ENCODE assay signal across 15 cellular contexts in the genomic region with DNA sequence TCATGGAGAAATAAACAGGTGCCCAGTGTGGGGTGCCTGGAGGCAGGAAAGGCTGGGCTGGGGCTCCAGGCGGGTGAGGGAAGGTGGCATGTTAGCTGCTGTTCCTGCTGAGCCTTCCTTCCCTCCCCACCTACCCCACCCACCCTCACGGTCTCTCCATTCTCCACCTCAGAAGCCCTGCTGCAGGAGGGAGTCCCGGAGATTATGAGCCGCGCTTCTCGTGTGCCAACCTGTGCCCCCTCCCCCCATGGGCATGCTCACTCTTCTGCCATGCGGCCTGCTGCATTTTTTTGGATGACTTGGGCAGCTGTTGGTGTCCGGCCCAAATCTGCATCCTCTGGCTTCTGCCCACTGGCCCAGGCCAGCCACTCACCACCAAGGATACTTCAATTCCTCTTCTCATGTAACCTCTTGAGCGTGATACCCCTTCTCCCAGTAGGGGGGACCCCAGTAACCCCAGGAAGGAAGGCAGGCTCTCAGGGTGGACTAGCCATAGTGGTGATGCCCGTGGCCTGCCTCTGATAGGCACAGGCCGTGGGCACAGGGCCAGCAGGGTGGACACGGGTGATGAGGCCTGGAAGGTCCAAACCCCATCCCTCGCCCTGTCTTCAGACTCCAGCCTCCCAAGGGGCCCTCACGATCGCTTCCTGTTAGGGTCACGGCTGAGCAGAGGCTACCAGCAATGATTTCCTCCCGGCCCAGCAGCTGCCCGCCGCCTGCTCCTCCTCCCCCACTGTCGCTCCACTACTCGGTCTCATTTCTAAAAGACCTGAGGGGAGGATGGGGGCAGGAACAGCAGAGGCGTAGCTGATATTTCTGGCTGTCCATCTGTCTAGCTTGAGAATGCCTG. TPM values are rescaled to one million over a fixed set of nuclear protein-coding genes. Genes with fewer than 3 reads are reported as not detected.
DNase-seq lines count a peak whose midpoint lies in the region; ATAC-seq, FAIRE-seq and TF ChIP-seq lines count a peak whose summit lies in the region.
"Had no signal": no experiment of that assay in that cellular context is flagged by ENCODE, and none has a peak within 500 bp of the region (broad histone marks: within the 10 kb centered on the region; RNA-seq: fewer than 3 reads in every experiment).

No MANE protein-coding gene starts in this region.

- in situ Hi-C loops in K562 (cut with MboI) = no loop called here

- H3K4me2 ChIP-seq in K562 (ENCODE audit: insufficient read depth, low read length) = no peak overlapping the region

- TF ChIP-seq EP300 in K562 (IDR thresholded peaks at IDR 0.05; ENCODE audit: low read length) (no peak), stomach (IDR thresholded peaks at IDR 0.05) (no peak)

- CTCF ChIA-PET in K562 (lab: Yijun Ruan, JAX; ENCODE audit: low intra/inter-chr PET ratio) = no interaction called here

- H3K36me3 ChIP-seq in K562 (ENCODE audit: control insufficient read depth, insufficient read depth, low read length) (no peaks in the 10 kb centered on the region), stomach (no peaks in the 10 kb centered on the region)

- peaks cover 4% of the 10 kb centered on the region; the same call in 1 of the 2 replicates for H4K20me1 ChIP-seq in K562 (replicated peaks; ENCODE audit: control insufficient read depth, insufficient read depth, low read length)

- ATAC-seq in K562 (no peak), left lobe of liver (peak; percentile 33)
- ATAC-seq: Panc1, psoas muscle had no signal

- POLR2A ChIA-PET in K562 (lab: Yijun Ruan, JAX) = interaction anchor here (0.7 to 2.4 kb wide), 4 partner anchors 10 to 1089 kb away, joined by 4 to 13 read pairs (median 8); no protein-coding TSS in a partner anchor

- TF ChIP-seq RAD21 in K562 (CRISPR knock-in tag; conservative IDR thresholded peaks at IDR 0.05 in 1 of 2, IDR thresholded peaks at IDR 0.05 in 1 of 2) = 0 out of 4 replicates have a peak, but pooled peaks of 1 of the 2 experiments have one; percentile 3

- intact Hi-C loops in K562 (cut with micrococcal nuclease) = no loop called here
- intact Hi-C loops in stomach (cut with DNase I; ENCODE audit: low total_unique reads) = no loop called here

- no peak overlapping the region for H3K9ac ChIP-seq in K562 (ENCODE audit: insufficient read depth in 1 of 2, low read depth in 2 of 2, low read length in 2 of 2)

- H3K9me1 ChIP-seq in K562 (ENCODE audit: control insufficient read depth, insufficient read depth, low read length) = no peaks in the 10 kb centered on the region

- 52% methylated on average over 21 of the region's 22 CpGs for WGBS in K562 (ENCODE audit: insufficient coverage, low coverage, missing lambda C conversion rate)
- 70 to 88% (median 83%) methylated on average over 20 to 22 of the region's 22 CpGs for WGBS in stomach, 5 donors

- no TSS peak for BruUV-seq in K562 (replicated peaks; lab: Mats Ljungman, UMichigan)

- no peak for TF ChIP-seq POLR2A in K562 (conservative IDR thresholded peaks at IDR 0.05)
- no peak for TF ChIP-seq POLR2A in stomach (IDR thresholded peaks at IDR 0.05)

- no peak overlapping the region for H3K27ac ChIP-seq in K562 (ENCODE audit: extremely low read depth, low read depth, low read length)
- H3K27ac ChIP-seq in stomach = peak overlapping the region in 3 of 5 donors; percentile 23 to 57 (median 43)
- H3K27ac ChIP-seq: psoas muscle had no signal

- H2AFZ ChIP-seq in K562 (ENCODE audit: low read depth, low read length) = no peak overlapping the region

- peaks cover 0 to 4% of the 10 kb centered on the region in 2 experiments; a peak in 2 of 5 replicates for H3K27me3 ChIP-seq in K562 (ENCODE audit: control insufficient read depth in 2 of 2, insufficient read depth in 2 of 2, low read length in 2 of 2)
- H3K27me3 ChIP-seq in stomach = no peaks in the 10 kb centered on the region

- H3K4me1 ChIP-seq in K562 (replicated peaks in 1 of 2; ENCODE audit: control insufficient read depth in 2 of 2, insufficient read depth in 2 of 2, low read length in 2 of 2) (peaks cover 33 to 40% of the 10 kb centered on the region in 2 experiments), stomach (peaks cover 25 to 61% (median 49%) of the 10 kb centered on the region in 4 donors)

- no peak for FAIRE-seq in K562 (lab: Jason Lieb, UNC)
- FAIRE-seq: G401.6 had no signal

- H3K4me3 ChIP-seq in K562 (no peak overlapping the region), stomach (no peak overlapping the region)
- H3K4me3 ChIP-seq: psoas muscle had no signal

- no peak for TF ChIP-seq CTCF in K562 (IDR thresholded peaks at IDR 0.05 in 2 of 3, conservative IDR thresholded peaks at IDR 0.05 in 1 of 3; ENCODE audit: insufficient read depth in 2 of 3, low read depth in 1 of 3, low read length in 3 of 3)
- TF ChIP-seq CTCF in stomach (IDR thresholded peaks at IDR 0.05) = no peak

- H3K9me3 ChIP-seq in K562 (replicated peaks; ENCODE audit: control insufficient read depth, insufficient read depth, low read depth, low read length) (no peaks in the 10 kb centered on the region), stomach (no peaks in the 10 kb centered on the region)
- H3K9me3 ChIP-seq: psoas muscle had no signal

- no peaks in the 10 kb centered on the region for H3K79me2 ChIP-seq in K562 (ENCODE audit: control insufficient read depth, insufficient read depth, low read length)

- DNase-seq in NCI-H69 (lab: John Stamatoyannopoulos, UW) (peak; percentile 38), K562 (ENCODE audit: extremely low read depth in 1 of 4, low spot score in 3 of 4) (no peak), left lobe of liver (ENCODE audit: low spot score) (no peak), stomach (no peak), HuH-7 (ENCODE audit: low spot score) (no peak), NCI-H510A treated with DMSO at 0.1 percent for 48 hours (lab: John Stamatoyannopoulos, UW) (no peak)
- no peak for DNase-seq in effector CD8-positive, alpha-beta T cell (lab: John Stamatoyannopoulos, UW)
- no peak for DNase-seq in activated CD4-positive, alpha-beta T cell treated with anti-CD3 and anti-CD28 coated beads for 1 hour
- DNase-seq: activated CD4-positive, alpha-beta T cell treated with anti-CD3 and anti-CD28 coated beads, Interleukin-2, amount 50 U/mL, for 4 hours; CD4-positive, alpha-beta T cell; KG1; NCI-H146 had no signal

TF ChIP-seq in K562, 482 proteins besides CTCF, POLR2A, EP300 and RAD21 (continues in another document):
- TF ChIP-seq POLR2B (IDR thresholded peaks at IDR 0.05; ENCODE audit: low read depth, partially characterized antibody) (no peak), RB1 (IDR thresholded peaks at IDR 0.05; ENCODE audit: low read depth) (no peak), BCL6 (CRISPR knock-in tag; IDR thresholded peaks at IDR 0.05) (no peak), ZNF134 (CRISPR knock-in tag; conservative IDR thresholded peaks at IDR 0.05) (0 out of 2 replicates have a peak, but pooled peaks have one; percentile 45), NFIC (IDR thresholded peaks at IDR 0.05) (no peak), GABPA (tag; conservative IDR thresholded peaks at IDR 0.05; ENCODE audit: low read depth) (0 out of 2 replicates have a peak, but pooled peaks have one; percentile 43), TBL1XR1 (IDR thresholded peaks at IDR 0.05; ENCODE audit: low read length in 2 of 2) (no peak)
- TF ChIP-seq, protein P1, sequence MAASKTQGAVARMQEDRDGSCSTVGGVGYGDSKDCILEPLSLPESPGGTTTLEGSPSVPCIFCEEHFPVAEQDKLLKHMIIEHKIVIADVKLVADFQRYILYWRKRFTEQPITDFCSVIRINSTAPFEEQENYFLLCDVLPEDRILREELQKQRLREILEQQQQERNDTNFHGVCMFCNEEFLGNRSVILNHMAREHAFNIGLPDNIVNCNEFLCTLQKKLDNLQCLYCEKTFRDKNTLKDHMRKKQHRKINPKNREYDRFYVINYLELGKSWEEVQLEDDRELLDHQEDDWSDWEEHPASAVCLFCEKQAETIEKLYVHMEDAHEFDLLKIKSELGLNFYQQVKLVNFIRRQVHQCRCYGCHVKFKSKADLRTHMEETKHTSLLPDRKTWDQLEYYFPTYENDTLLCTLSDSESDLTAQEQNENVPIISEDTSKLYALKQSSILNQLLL (CRISPR knock-in tag; IDR thresholded peaks at IDR 0.05; ENCODE audit: borderline replicate concordance) = no peak
- TF ChIP-seq, protein P2, sequence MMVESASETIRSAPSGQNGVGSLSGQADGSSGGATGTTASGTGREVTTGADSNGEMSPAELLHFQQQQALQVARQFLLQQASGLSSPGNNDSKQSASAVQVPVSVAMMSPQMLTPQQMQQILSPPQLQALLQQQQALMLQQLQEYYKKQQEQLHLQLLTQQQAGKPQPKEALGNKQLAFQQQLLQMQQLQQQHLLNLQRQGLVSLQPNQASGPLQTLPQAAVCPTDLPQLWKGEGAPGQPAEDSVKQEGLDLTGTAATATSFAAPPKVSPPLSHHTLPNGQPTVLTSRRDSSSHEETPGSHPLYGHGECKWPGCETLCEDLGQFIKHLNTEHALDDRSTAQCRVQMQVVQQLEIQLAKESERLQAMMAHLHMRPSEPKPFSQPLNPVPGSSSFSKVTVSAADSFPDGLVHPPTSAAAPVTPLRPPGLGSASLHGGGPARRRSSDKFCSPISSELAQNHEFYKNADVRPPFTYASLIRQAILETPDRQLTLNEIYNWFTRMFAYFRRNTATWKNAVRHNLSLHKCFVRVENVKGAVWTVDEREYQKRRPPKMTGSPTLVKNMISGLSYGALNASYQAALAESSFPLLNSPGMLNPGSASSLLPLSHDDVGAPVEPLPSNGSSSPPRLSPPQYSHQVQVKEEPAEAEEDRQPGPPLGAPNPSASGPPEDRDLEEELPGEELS (CRISPR knock-in tag; IDR thresholded peaks at IDR 0.05; ENCODE audit: borderline replicate concordance) = no peak

RNA-seq across cellular contexts. Expression of a gene that starts 27.8 kb away (rescaled TPM):
- 1.5 and 4.5 TPM in 2 replicates for total RNA-seq in K562 (2011; cell fraction: chromatin; rRNA removed; ENCODE audit: low replicate concordance)
- 3.7 and 5.2 TPM in 2 replicates for total RNA-seq in K562 (2011; cell fraction: nucleolus; rRNA removed)
- total RNA-seq in K562 (2011; cell fraction: nucleoplasm; rRNA removed) = 3.3 and 3.7 TPM in 2 replicates
- total RNA-seq in K562 (2014; rRNA removed) (5.0 and 6.5 TPM in 2 replicates), K562 (2014; rRNA removed; fragmentation: Illumina TruSeq; extraction: Trizol) (1.7 and 2.1 TPM in 2 replicates), K562 (2015; rRNA removed; fragmentation: Illumina TruSeq; extraction: Trizol) (2.0 and 2.5 TPM in 2 replicates), K562 (2021) (7.6 and 8.4 TPM in 2 replicates), left lobe of liver (1.8 TPM), stomach (10 to 100 TPM in 2 of 5 donors, 1 to 10 TPM in 3; 5.5 to 42.9 (median 9.4) TPM)
- polyA plus RNA-seq in K562 (2011; rRNA removed) (1.1 and 1.9 TPM in 2 replicates), K562 (2014; fragmentation: Illumina TruSeq; extraction: Trizol) (5.4 and 7.2 TPM in 2 replicates), K562 (2014; fragmentation: Nextera tagmentation; extraction: Ambion mirVana) (under 1 TPM; 0.10 to 0.11 TPM), K562 (2014; rRNA removed) (5.7 TPM in 2 replicates), stomach (1 to 10 TPM; 1.4 to 3.9 (median 2.0) TPM)
- 1.7 and 2.5 TPM in 2 replicates for polyA plus RNA-seq in K562 (2011; cell fraction: cytosol; rRNA removed)
- 4.6 and 5.8 TPM in 2 replicates for polyA plus RNA-seq in K562 (2011; cell fraction: nucleus; rRNA removed)
- 7.0 and 71.7 TPM in 2 replicates for polyA plus RNA-seq in K562 (2012)
- 0.57 and 0.95 TPM in 2 replicates for polyA minus RNA-seq in K562 (2011; rRNA and poly(A)+ RNA removed)
- 1.2 and 1.5 TPM in 2 replicates for polyA minus RNA-seq in K562 (2011; cell fraction: cytosol; rRNA and poly(A)+ RNA removed)
- polyA minus RNA-seq in K562 (2011; cell fraction: nucleus; rRNA and poly(A)+ RNA removed) = 1.1 and 1.3 TPM in 2 replicates
